Comparison of ENCODE assay signal across 12 cellular contexts in genomic region chr7:44473295-44473694, GRCh38. TPM values are rescaled to one million over a fixed set of nuclear protein-coding genes. Genes with fewer than 3 reads are reported as not detected.
DNase-seq lines count a peak whose midpoint lies in the region; ATAC-seq, FAIRE-seq and TF ChIP-seq lines count a peak whose summit lies in the region.
"Had no signal": no experiment of that assay in that cellular context is flagged by ENCODE, and none has a peak within 500 bp of the region (broad histone marks: within the 10 kb centered on the region; RNA-seq: fewer than 3 reads in every experiment).

No MANE protein-coding gene starts in this region.

- H3K9me2 ChIP-seq in HCT116 (ENCODE audit: insufficient read depth), result no peaks in the 10 kb centered on the region
- H3K9me2 ChIP-seq in PC-3 (replicated peaks; ENCODE audit: low read length), result no peaks in the 10 kb centered on the region

- no peak overlapping the region for H2AFZ ChIP-seq in HCT116 (ENCODE audit: low read depth, low read length, poor library complexity, severe bottlenecking)
- no peak overlapping the region for H2AFZ ChIP-seq in PC-3 (ENCODE audit: low read length)
- H2AFZ ChIP-seq in endothelial cell of umbilical vein (ENCODE audit: low read depth, low read length), result no peak overlapping the region

- H3K36me3 ChIP-seq in HCT116 (ENCODE audit: control insufficient read depth in 1 of 2, insufficient read depth in 2 of 2, low read length in 2 of 2) (peaks cover 22 to 26% of the 10 kb centered on the region in 2 experiments; a peak in 3 of 4 replicates), PC-3 (ENCODE audit: low read depth, low read length) (peaks cover 26% of the 10 kb centered on the region), endothelial cell of umbilical vein (ENCODE audit: control insufficient read depth in 2 of 2, extremely low read depth in 1 of 2, insufficient read depth in 2 of 2, low read length in 2 of 2) (peaks cover 0 to 8% of the 10 kb centered on the region in 2 experiments), mucosa of descending colon (ENCODE audit: low read depth) (no peaks in the 10 kb centered on the region)

- H3K27me3 ChIP-seq in HCT116 (ENCODE audit: insufficient read depth, low read length) (no peaks in the 10 kb centered on the region), PC-3 (ENCODE audit: low read length) (no peaks in the 10 kb centered on the region), endothelial cell of umbilical vein (ENCODE audit: control insufficient read depth in 2 of 2, insufficient read depth in 2 of 2, low read length in 2 of 2) (no peaks in the 10 kb centered on the region)

- no peak for TF ChIP-seq RAD21 in HCT116 (IDR thresholded peaks at IDR 0.05; ENCODE audit: low read depth)

- peak; percentile 64 for FAIRE-seq in endothelial cell of umbilical vein (lab: Jason Lieb, UNC)

- TF ChIP-seq POLR2A in HCT116 (IDR thresholded peaks at IDR 0.05; ENCODE audit: borderline replicate concordance, extremely low read depth, insufficient read depth, insufficient read length) (no peak), endothelial cell of umbilical vein (IDR thresholded peaks at IDR 0.05; ENCODE audit: low read depth, low read length) (no peak)

- peak; percentile 56; the same call in 1 of the 2 replicates for ATAC-seq in HCT116
- peak; percentile 89 for ATAC-seq in PC-3
- ATAC-seq in mucosa of descending colon, result peak; percentile 38
- ATAC-seq in HG03342 (IDR thresholded peaks at IDR 0.05; ENCODE audit: unreplicated experiment), result no peak

- H3K4me3 ChIP-seq in HCT116 (replicated peaks in 1 of 2; ENCODE audit: low read depth in 1 of 2, low read length in 2 of 2) (no peak overlapping the region), PC-3 (ENCODE audit: low read length) (no peak overlapping the region), endothelial cell of umbilical vein (replicated peaks in 1 of 3; ENCODE audit: insufficient read depth in 1 of 3, low read depth in 1 of 3, low read length in 3 of 3) (no peak overlapping the region), mucosa of descending colon (no peak overlapping the region)
- H3K4me3 ChIP-seq: thoracic aorta had no signal

- H3F3A ChIP-seq in PC-3 (ENCODE audit: low read length, unreplicated experiment), result no peaks in the 10 kb centered on the region

- DNase-seq in HCT116 (ENCODE audit: low read depth, low spot score) (no peak), PC-3 (peak; percentile 74), endothelial cell of umbilical vein (ENCODE audit: low read depth, low spot score) (no peak), mucosa of descending colon (no peak), iPS-NIHi11 (ENCODE audit: low spot score) (no peak), DMS 273 treated with DMSO at 0.1 percent for 48 hours (lab: John Stamatoyannopoulos, UW) (no peak)
- no peak for DNase-seq in activated CD4-positive, CD25-positive, alpha-beta regulatory T cell treated with anti-CD3 and anti-CD28 coated beads, Interleukin-2, amount 50 U/mL, for 72 hours
- DNase-seq: activated naive CD4-positive, alpha-beta T cell treated with anti-CD3 and anti-CD28 coated beads for 36 hours; CD4-positive, alpha-beta memory T cell; NCI-H187 had no signal

- H3K9me1 ChIP-seq in endothelial cell of umbilical vein (replicated peaks; ENCODE audit: control insufficient read depth, extremely low read depth, insufficient read depth, low read length), result no peaks in the 10 kb centered on the region

- no peak overlapping the region for H3K9ac ChIP-seq in HCT116 (ENCODE audit: low read length)
- H3K9ac ChIP-seq in PC-3 (ENCODE audit: low read length), result no peak overlapping the region
- H3K9ac ChIP-seq in endothelial cell of umbilical vein (replicated peaks; ENCODE audit: extremely low read depth, insufficient read depth, low read length), result no peak overlapping the region

- peaks cover 7% of the 10 kb centered on the region for H4K20me1 ChIP-seq in HCT116 (ENCODE audit: insufficient read depth)
- H4K20me1 ChIP-seq in PC-3 (ENCODE audit: low read length), result peaks cover 10% of the 10 kb centered on the region; the same call in 1 of the 2 replicates
- no peaks in the 10 kb centered on the region for H4K20me1 ChIP-seq in endothelial cell of umbilical vein (replicated peaks; ENCODE audit: control insufficient read depth, extremely low read depth, insufficient read depth, low read length)

- POLR2A ChIA-PET in HCT116 (lab: Charles Lee), result no interaction called here
- POLR2A ChIA-PET in PC-3 (lab: Charles Lee; ENCODE audit: unreplicated experiment), result no interaction called here
- POLR2A ChIA-PET in endothelial cell of umbilical vein (lab: Charles Lee), result no interaction called here

- peaks cover 0 to 19% of the 10 kb centered on the region in 2 experiments; a peak in 2 of 4 replicates for H3K4me1 ChIP-seq in HCT116 (ENCODE audit: control insufficient read depth in 1 of 2, insufficient read depth in 2 of 2, low read length in 2 of 2)
- peaks cover 31% of the 10 kb centered on the region for H3K4me1 ChIP-seq in PC-3 (ENCODE audit: insufficient read depth, low read length)
- peaks cover 29% of the 10 kb centered on the region for H3K4me1 ChIP-seq in endothelial cell of umbilical vein (ENCODE audit: control insufficient read depth, extremely low read depth, insufficient read depth, low read length)
- peaks cover 11% of the 10 kb centered on the region for H3K4me1 ChIP-seq in mucosa of descending colon (ENCODE audit: low read depth)

- no TSS peak for BruUV-seq in HCT116 (replicated peaks; lab: Mats Ljungman, UMichigan)
- BruUV-seq in PC-3 (replicated peaks; lab: Mats Ljungman, UMichigan), result no TSS peak
- no TSS peak for BruUV-seq in endothelial cell of umbilical vein (replicated peaks; lab: Mats Ljungman, UMichigan)

- TF ChIP-seq CTCF in HCT116 (IDR thresholded peaks at IDR 0.05 in 2 of 3, conservative IDR thresholded peaks at IDR 0.05 in 1 of 3; ENCODE audit: borderline replicate concordance in 1 of 3, insufficient read depth in 1 of 3, low read depth in 2 of 3, low read length in 2 of 3) (no peak), PC-3 (conservative IDR thresholded peaks at IDR 0.05; ENCODE audit: low read depth, low read length) (no peak), endothelial cell of umbilical vein (IDR thresholded peaks at IDR 0.05; ENCODE audit: extremely low read depth in 1 of 2, insufficient read depth in 1 of 2, low read depth in 1 of 2, low read length in 2 of 2) (no peak), mucosa of descending colon (IDR thresholded peaks at IDR 0.05) (no peak)

- dilution Hi-C loops in endothelial cell of umbilical vein (cut with MboI; ENCODE audit: extremely low pct_ligation_motif_present, low sequenced_read_pairs), result no loop called here

- intact Hi-C loops in HCT116 (cut with micrococcal nuclease), result no loop called here
- intact Hi-C loops in PC-3 (cut with micrococcal nuclease), result loop anchor here (10.0 kb wide), 1 partner anchor 98 kb away; no protein-coding TSS in a partner anchor
- intact Hi-C loops in endothelial cell of umbilical vein (cut with micrococcal nuclease), result no loop called here
- intact Hi-C loops in mucosa of descending colon (cut with DNase I, micrococcal nuclease), result no loop called here

- H3K79me2 ChIP-seq in HCT116 (ENCODE audit: insufficient read depth, low read length), result peaks cover 84% of the 10 kb centered on the region
- H3K79me2 ChIP-seq in PC-3 (ENCODE audit: low read length), result peaks cover 82% of the 10 kb centered on the region
- peaks cover 61% of the 10 kb centered on the region for H3K79me2 ChIP-seq in endothelial cell of umbilical vein (ENCODE audit: control insufficient read depth, insufficient read depth, low read length)

- RAD21 ChIA-PET in HCT116 (lab: Charles Lee; ENCODE audit: low non-redundant PET in 1 of 2, low total read pairs in 2 of 2, uncharacterized antibody in 2 of 2, unreplicated experiment in 2 of 2), result no interaction called here

- CTCF ChIA-PET in HCT116 (lab: Charles Lee), result no interaction called here
- CTCF ChIA-PET in PC-3 (lab: Charles Lee), result no interaction called here
- CTCF ChIA-PET in endothelial cell of umbilical vein (lab: Charles Lee), result interaction anchor here (0.7 to 3.8 kb wide), 4 partner anchors 17 to 214 kb away, joined by 3 to 40 read pairs (median 4); no protein-coding TSS in a partner anchor

- H3K9me3 ChIP-seq in HCT116 (ENCODE audit: control insufficient read depth in 1 of 2, insufficient read depth in 1 of 2, low read depth in 1 of 2, low read length in 2 of 2) (no peaks in the 10 kb centered on the region), PC-3 (ENCODE audit: low read length) (no peaks in the 10 kb centered on the region), endothelial cell of umbilical vein (replicated peaks; ENCODE audit: control insufficient read depth, insufficient read depth, low read length) (no peaks in the 10 kb centered on the region), mucosa of descending colon (no peaks in the 10 kb centered on the region)
- H3K9me3 ChIP-seq: thoracic aorta had no signal

- no peak overlapping the region for H3K27ac ChIP-seq in HCT116 (ENCODE audit: low read depth, low read length)
- H3K27ac ChIP-seq in PC-3 (ENCODE audit: low read length), result peak overlapping the region; percentile 42
- peak overlapping the region; percentile 22 for H3K27ac ChIP-seq in endothelial cell of umbilical vein (ENCODE audit: insufficient read depth, low read depth, low read length)
- H3K27ac ChIP-seq: thoracic aorta had no signal

- peak overlapping the region; percentile 4; the same call in 1 of the 2 replicates for H3K4me2 ChIP-seq in HCT116 (ENCODE audit: low read length)
- peak overlapping the region; percentile 56 for H3K4me2 ChIP-seq in PC-3 (ENCODE audit: low read length)
- peak overlapping the region; percentile 37 for H3K4me2 ChIP-seq in endothelial cell of umbilical vein (ENCODE audit: insufficient read depth, low read length)

TF ChIP-seq in HCT116, 20 proteins besides CTCF, POLR2A, EP300 and RAD21 (continues in another document):
- TF ChIP-seq SP1 (IDR thresholded peaks at IDR 0.05; ENCODE audit: low read depth) (no peak), EZH2phosphoT487 (IDR thresholded peaks at IDR 0.05; ENCODE audit: borderline replicate concordance) (no peak), CEBPB (IDR thresholded peaks at IDR 0.05; ENCODE audit: low read depth) (no peak)

TF ChIP-seq in endothelial cell of umbilical vein, 7 proteins besides CTCF, POLR2A, EP300 and RAD21 (continues in another document):
- TF ChIP-seq GATA2 (IDR thresholded peaks at IDR 0.05; ENCODE audit: insufficient read depth, insufficient read length, low read depth, low read length), result peak; percentile 40

RNA-seq across cellular contexts. Expression of gene NUDCD3, which starts 17.2 kb away (rescaled TPM):
- total RNA-seq in HCT116 (2021; ENCODE audit: unreplicated experiment) (94.6 TPM), PC-3 (2014; rRNA removed) (82.3 and 93.6 TPM in 2 replicates), endothelial cell of umbilical vein (117 and 137 TPM in 2 replicates), mucosa of descending colon (100 to 1,000 TPM in 1 of 3 donors, 10 to 100 TPM in 2; 66.3 to 108 (median 76.0) TPM)
- 53.7 and 54.5 TPM in 2 replicates for polyA plus RNA-seq in HCT116 (2012)
- 39.4 and 50.6 TPM in 2 replicates for polyA plus RNA-seq in endothelial cell of umbilical vein
- polyA plus RNA-seq in endothelial cell of umbilical vein (2011; cell fraction: cytosol; rRNA removed), result 48.7 and 53.4 TPM in 2 replicates
- polyA plus RNA-seq in endothelial cell of umbilical vein (2011; cell fraction: nucleus; rRNA removed), result 82.9 and 92.9 TPM in 2 replicates
- polyA plus RNA-seq in endothelial cell of umbilical vein (2012), result 69.6 and 73.3 TPM in 2 replicates
- 120 TPM in 2 replicates for polyA minus RNA-seq in endothelial cell of umbilical vein
- 13.2 TPM for polyA minus RNA-seq in endothelial cell of umbilical vein (2011; cell fraction: cytosol; rRNA and poly(A)+ RNA removed)
- 42.1 and 42.9 TPM in 2 replicates for polyA minus RNA-seq in endothelial cell of umbilical vein (2011; cell fraction: nucleus; rRNA and poly(A)+ RNA removed)

Comparison
In these comparisons a context has a peak if more than half of its experiments do, and no peak if none do; other contexts are left out.
1. H3K4me2 ChIP-seq: peak in every context shown above with its lines; median percentile 56 in PC-3; 37 in endothelial cell of umbilical vein; 4 in HCT116.